18 cellular contexts compared by ENCODE assay signal in genomic region chr10:87974130-87974529, GRCh38.
DNase-seq lines count a peak whose midpoint lies in the region; ATAC-seq, FAIRE-seq and TF ChIP-seq lines count a peak whose summit lies in the region.
"Had no signal": no experiment of that assay in that cellular context is flagged by ENCODE, and none has a peak within 500 bp of the region (broad histone marks: within the 10 kb centered on the region; RNA-seq: fewer than 3 reads in every experiment).

No MANE protein-coding gene starts in this region.

- no peak overlapping the region for H2BK20ac ChIP-seq in H1 (ENCODE audit: low read length)

- no peak overlapping the region for H2BK120ac ChIP-seq in H1 (replicated peaks; ENCODE audit: low read depth, low read length)

- CTCF ChIA-PET in H1 (lab: Charles Lee; ENCODE audit: partially characterized antibody): no interaction called here

- H3K27ac ChIP-seq in GM23338 (ENCODE audit: low read depth): peak overlapping the region; percentile 85
- peak overlapping the region; percentile 92 for H3K27ac ChIP-seq in HUES6 (ENCODE audit: low read depth, low read length)
- no peak overlapping the region for H3K27ac ChIP-seq in H1 (ENCODE audit: low read depth, low read length)
- peak overlapping the region; percentile 83 for H3K27ac ChIP-seq in iPS-20b (ENCODE audit: low read length)
- H3K27ac ChIP-seq in vagina: no peak overlapping the region
- H3K27ac ChIP-seq: BLaER1 had no signal

- TF ChIP-seq RAD21 in H1 (IDR thresholded peaks at IDR 0.05 in 1 of 2, conservative IDR thresholded peaks at IDR 0.05 in 1 of 2; ENCODE audit: low read depth in 2 of 2, low read length in 2 of 2): no peak

- H3K9me3 ChIP-seq in HUES6 (ENCODE audit: control insufficient read depth, insufficient read depth, low read depth, low read length) (no peaks in the 10 kb centered on the region; the same call in 1 of the 2 replicates), H1 (ENCODE audit: insufficient read depth in 2 of 2, low read depth in 1 of 2, low read length in 1 of 2) (no peaks in the 10 kb centered on the region), iPS-20b (ENCODE audit: insufficient read depth, low read depth, low read length) (no peaks in the 10 kb centered on the region), vagina (no peaks in the 10 kb centered on the region)
- H3K9me3 ChIP-seq: BLaER1, HAP-1 had no signal

- TF ChIP-seq EP300 in H1 (IDR thresholded peaks at IDR 0.05; ENCODE audit: borderline replicate concordance in 1 of 2, low read depth in 2 of 2, low read length in 2 of 2): no peak

- H3K4me1 ChIP-seq in GM23338 (ENCODE audit: insufficient read depth) (peaks cover 56% of the 10 kb centered on the region), HUES6 (ENCODE audit: control insufficient read depth, insufficient read depth, low read length) (peaks cover 54% of the 10 kb centered on the region), H1 (replicated peaks in 1 of 4; ENCODE audit: control insufficient read depth in 3 of 4, insufficient read depth in 4 of 4, low read length in 3 of 4) (peaks cover 0 to 38% (median 16%) of the 10 kb centered on the region in 4 experiments; a peak in 6 of 7 replicates), iPS-20b (ENCODE audit: insufficient read depth, low read length) (peaks cover 74% of the 10 kb centered on the region), vagina (no peaks in the 10 kb centered on the region)
- H3K4me1 ChIP-seq: BLaER1 had no signal

- H3K4me3 Mint-ChIP-seq in GM23338: peak overlapping the region; percentile 56; the same call in 2 of the 3 replicates
- H3K4me3 Mint-ChIP-seq: CD14-positive monocyte; CD4-positive, alpha-beta memory T cell had no signal

- no peaks in the 10 kb centered on the region for H3K79me1 ChIP-seq in H1 (ENCODE audit: low read depth, low read length)

- H3K4me3 ChIP-seq in GM23338: peak overlapping the region; percentile 5
- H3K4me3 ChIP-seq in HUES6 (ENCODE audit: low read depth, low read length): peak overlapping the region; percentile 7
- peak overlapping the region in 1 of 4 experiments; percentile 45; a peak in 2 of 8 replicates for H3K4me3 ChIP-seq in H1 (ENCODE audit: extremely low read depth in 1 of 4, insufficient read depth in 2 of 4, low read depth in 3 of 4, low read length in 4 of 4)
- H3K4me3 ChIP-seq in iPS-20b (ENCODE audit: low read length): peak overlapping the region; percentile 48
- H3K4me3 ChIP-seq in vagina: no peak overlapping the region
- H3K4me3 ChIP-seq: BLaER1, HAP-1 had no signal

- H3K9ac ChIP-seq in HUES6 (ENCODE audit: low read length) (peak overlapping the region; percentile 37), H1 (replicated peaks in 1 of 4; ENCODE audit: extremely low read depth in 1 of 4, low read depth in 3 of 4, low read length in 3 of 4) (no peak overlapping the region; a peak in 1 of 7 replicates), iPS-20b (ENCODE audit: low read depth, low read length) (peak overlapping the region; percentile 72; the same call in 1 of the 2 replicates)
- H3K9ac ChIP-seq: BLaER1 had no signal

- no peak overlapping the region for H2BK12ac ChIP-seq in H1 (ENCODE audit: low read depth, low read length)

- no peaks in the 10 kb centered on the region for H3K9me3 Mint-ChIP-seq in GM23338
- H3K9me3 Mint-ChIP-seq: CD14-positive monocyte had no signal

- H3K56ac ChIP-seq in H1 (replicated peaks; ENCODE audit: insufficient read length, low read depth, low read length): no peak overlapping the region

- H3K36me3 ChIP-seq in GM23338 (ENCODE audit: insufficient read depth): no peaks in the 10 kb centered on the region
- no peaks in the 10 kb centered on the region for H3K36me3 ChIP-seq in HUES6 (ENCODE audit: control insufficient read depth, insufficient read depth, low read length)
- H3K36me3 ChIP-seq in H1 (ENCODE audit: control insufficient read depth in 2 of 4, insufficient read depth in 4 of 4, low read length in 3 of 4): no peaks in the 10 kb centered on the region
- H3K36me3 ChIP-seq in iPS-20b (ENCODE audit: insufficient read depth, low read depth, low read length): no peaks in the 10 kb centered on the region
- H3K36me3 ChIP-seq in vagina: no peaks in the 10 kb centered on the region
- H3K36me3 ChIP-seq: BLaER1, HAP-1 had no signal

- intact Hi-C loops in vagina (cut with DNase I): no loop called here

- H3K14ac ChIP-seq in H1 (ENCODE audit: insufficient read length): no peak overlapping the region

- no peaks in the 10 kb centered on the region for H3F3A ChIP-seq in GM23338 (replicated peaks; ENCODE audit: low read depth)

- H3K27me3 Mint-ChIP-seq in GM23338 (ENCODE audit: insufficient read depth, low read depth, poor library complexity): peaks cover 3% of the 10 kb centered on the region
- H3K27me3 Mint-ChIP-seq: CD4-positive, alpha-beta memory T cell had no signal

- no peak overlapping the region; the same call in 1 of the 2 replicates for H3K18ac ChIP-seq in H1 (ENCODE audit: extremely low read depth, low read length)

- H2BK5ac ChIP-seq in H1 (ENCODE audit: low read depth, low read length): no peak overlapping the region

- no peak overlapping the region for H3K4ac ChIP-seq in H1 (replicated peaks; ENCODE audit: insufficient read length, low read depth, low read length)

- no peaks in the 10 kb centered on the region for H3K23me2 ChIP-seq in H1 (ENCODE audit: low read depth, low read length)

- no peaks in the 10 kb centered on the region for H3K27me3 ChIP-seq in GM23338 (ENCODE audit: insufficient read depth)
- no peaks in the 10 kb centered on the region for H3K27me3 ChIP-seq in HUES6 (ENCODE audit: control insufficient read depth, insufficient read depth, low read length)
- no peaks in the 10 kb centered on the region for H3K27me3 ChIP-seq in H1 (replicated peaks in 1 of 4; ENCODE audit: control insufficient read depth in 3 of 4, extremely low read depth in 1 of 4, insufficient read depth in 3 of 4, low read length in 3 of 4)
- H3K27me3 ChIP-seq in iPS-20b (ENCODE audit: insufficient read depth, low read length): no peaks in the 10 kb centered on the region
- H3K27me3 ChIP-seq in vagina: no peaks in the 10 kb centered on the region
- H3K27me3 ChIP-seq: BLaER1 had no signal

- H3K79me2 ChIP-seq in GM23338 (replicated peaks; ENCODE audit: insufficient read depth): no peaks in the 10 kb centered on the region
- no peaks in the 10 kb centered on the region for H3K79me2 ChIP-seq in H1 (ENCODE audit: control insufficient read depth in 1 of 2, insufficient read depth in 2 of 2, low read length in 2 of 2)

- H3K9me2 ChIP-seq in GM23338 (ENCODE audit: insufficient read depth): no peaks in the 10 kb centered on the region

- H3K23ac ChIP-seq in H1 (ENCODE audit: insufficient read length): no peak overlapping the region

- H3K27ac Mint-ChIP-seq in GM23338: peak overlapping the region; percentile 97
- H3K27ac Mint-ChIP-seq: CD4-positive, alpha-beta memory T cell had no signal

- no peak for TF ChIP-seq POLR2A in H1 (IDR thresholded peaks at IDR 0.05; ENCODE audit: control extremely low read depth in 1 of 2, low read depth in 2 of 2, low read length in 2 of 2)
- TF ChIP-seq POLR2A in vagina (IDR thresholded peaks at IDR 0.05): no peak

- WGBS in H1 (ENCODE audit: extremely low coverage in 1 of 2, insufficient coverage in 1 of 2, insufficient read length in 1 of 2, insufficient replicate concordance in 2 of 2, low coverage in 1 of 2, low lambda C conversion rate in 2 of 2, missing lambda C conversion rate in 1 of 2), 2 experiments: 28% methylated on average over 3 of the region's 3 CpGs; no CpG with 5 or more reads in 1 of the 2 experiments

- no peak for ATAC-seq in GM23338

- TF ChIP-seq CTCF in GM23338 (conservative IDR thresholded peaks at IDR 0.05; ENCODE audit: low read depth in 2 of 2) (no peak), H1 (IDR thresholded peaks at IDR 0.05; ENCODE audit: control extremely low read depth in 1 of 3, insufficient read depth in 1 of 3, low read depth in 1 of 3, low read length in 3 of 3) (no peak), vagina (IDR thresholded peaks at IDR 0.05) (no peak)

- H4K91ac ChIP-seq in H1 (replicated peaks; ENCODE audit: insufficient read length, low read length): no peak overlapping the region

- H3K4me2 ChIP-seq in GM23338 (peak overlapping the region; percentile 18), H1 (ENCODE audit: insufficient read depth in 1 of 2, low read depth in 2 of 2, low read length in 2 of 2) (peak overlapping the region; percentile 24 to 32; a peak in 2 of 4 replicates)
- H3K4me2 ChIP-seq: BLaER1 had no signal

- H3K36me3 Mint-ChIP-seq in GM23338 (ENCODE audit: low read depth): 0 out of 3 replicates have a peak, but pooled peaks cover 3% of the 10 kb centered on the region
- H3K36me3 Mint-ChIP-seq: CD14-positive monocyte; CD4-positive, alpha-beta memory T cell had no signal

- H2BK15ac ChIP-seq in H1 (ENCODE audit: low read length): no peak overlapping the region

- POLR2A ChIA-PET in H1 (lab: Charles Lee; ENCODE audit: partially characterized antibody): interaction anchor here (0.6 to 3.3 kb wide), 4 partner anchors 10 to 112 kb away, joined by 3 to 15 read pairs (median 3); partner anchors contain the start of genes KLLN and PTEN

- no peak overlapping the region for H4K8ac ChIP-seq in H1 (ENCODE audit: extremely low read depth, insufficient read depth, low read length)

- H2AK5ac ChIP-seq in H1 (ENCODE audit: low read depth, low read length): no peak overlapping the region

- peak overlapping the region; percentile 100 for H4K5ac ChIP-seq in H1 (ENCODE audit: insufficient read length, low read depth, low read length)

- FAIRE-seq in H1 (lab: Jason Lieb, UNC): no peak
- FAIRE-seq: HTR-8/SVneo had no signal

- DNase-seq in GM23338 (ENCODE audit: low spot score): no peak
- DNase-seq in H1 (ENCODE audit: low read depth in 1 of 2, low spot score in 2 of 2): no peak
- DNase-seq in NCI-H128 (lab: John Stamatoyannopoulos, UW; ENCODE audit: unreplicated experiment): no peak
- DNase-seq in vagina (ENCODE audit: extremely low spot score in 2 of 2): no peak
- no peak for DNase-seq in NCI-H69 (lab: John Stamatoyannopoulos, UW)
- no peak for DNase-seq in germinal center (ENCODE audit: low spot score)
- DNase-seq: 8988T; CD4-positive, alpha-beta memory T cell; DMS153; DMS79; GDM1; GOT3 had no signal

- H3K4me1 Mint-ChIP-seq in GM23338: peaks cover 84% of the 10 kb centered on the region

- no peak overlapping the region for H2AFZ ChIP-seq in GM23338
- no peak overlapping the region for H2AFZ ChIP-seq in H1 (ENCODE audit: low read length)

- H4K20me1 ChIP-seq in GM23338 (replicated peaks; ENCODE audit: insufficient read depth): no peaks in the 10 kb centered on the region
- H4K20me1 ChIP-seq in H1 (replicated peaks in 1 of 2; ENCODE audit: control insufficient read depth in 1 of 2, insufficient read depth in 2 of 2, low read length in 2 of 2): no peaks in the 10 kb centered on the region
- H4K20me1 ChIP-seq: BLaER1 had no signal

TF ChIP-seq in H1, 55 proteins besides CTCF, POLR2A, EP300 and RAD21:
- TF ChIP-seq POLR2AphosphoS5 (IDR thresholded peaks at IDR 0.05; ENCODE audit: low read depth, low read length) (no peak), RBBP5 (IDR thresholded peaks at IDR 0.05; ENCODE audit: borderline replicate concordance, low read depth, low read length) (no peak), PHF8 (conservative IDR thresholded peaks at IDR 0.05; ENCODE audit: low read depth, low read length) (no peak)

Comparison
In these comparisons a context has a peak if more than half of its experiments do, and no peak if none do; other contexts are left out.
1. H3K27ac ChIP-seq: peak in GM23338 (single experiment), HUES6 (single experiment) and iPS-20b (single experiment); none in H1 (single experiment) and vagina (single experiment).
2. H3K4me3 ChIP-seq: peak in GM23338 (single experiment), HUES6 (single experiment) and iPS-20b (single experiment); none in vagina (0 of 2).
3. H3K9ac ChIP-seq: peak in HUES6 (single experiment) and iPS-20b (single experiment); none in H1 (0 of 4).